In genomic region chr21:43663033-43663432, GRCh38 we compare ENCODE assay signal across 19 cellular contexts. TPM values are rescaled to one million over a fixed set of nuclear protein-coding genes. Genes with fewer than 3 reads are reported as not detected.
"Had no signal": no experiment of that assay in that cellular context is flagged by ENCODE, and none has a peak within 500 bp of the region (broad histone marks: within the 10 kb centered on the region; RNA-seq: fewer than 3 reads in every experiment).

No MANE protein-coding gene starts in this region.

- H3K27me3 ChIP-seq: foreskin keratinocyte, SJSA1, tibial nerve, uterus had no signal

- H3K9me3 Mint-ChIP-seq: nephron had no signal

- DNase-seq: activated naive CD4-positive, alpha-beta T cell treated with anti-CD3 and anti-CD28 coated beads, Interleukin-2, amount 50 U/mL, for 16 hours; anterior cingulate cortex; cerebellar nuclear complex; effector CD8-positive, alpha-beta T cell; foreskin keratinocyte; glutamatergic neuron; hypothalamus; left ventricle myocardium superior; mesenchymal stem cell; nucleus accumbens; posterior cingulate gyrus; retina; stimulated activated naive B cell treated with anti-CD40 and anti-IgM and Interleukin-4, amounts not matched to agents 10 μg/mL and 1 μg/mL and 100 μg/mL, for 72 hours; substantia nigra; uterus had no signal

- H3K4me3 Mint-ChIP-seq: stimulated activated naive B cell treated with anti-CD40 and anti-IgM and Interleukin-4, amounts not matched to agents 10 μg/mL and 1 μg/mL and 100 μg/mL, for 72 hours had no signal

- H3K9me3 ChIP-seq: SJSA1, uterus had no signal

- ATAC-seq: activated CD4-positive, CD25-positive, alpha-beta regulatory T cell treated with anti-CD3 and anti-CD28 coated beads, Interleukin-2, amount 50 U/mL, for 24 hours; foreskin keratinocyte; left ventricle myocardium superior; stimulated activated naive B cell treated with anti-CD40 and anti-IgM and Interleukin-4, amounts not matched to agents 10 μg/mL and 1 μg/mL and 100 μg/mL, for 72 hours had no signal

- H3K4me1 ChIP-seq: foreskin keratinocyte, uterus had no signal

- H3K27ac ChIP-seq: foreskin keratinocyte, SJSA1, tibial nerve, uterus had no signal

- H3K4me3 ChIP-seq: SJSA1, tibial nerve, uterus had no signal

- H3K27ac Mint-ChIP-seq: nephron had no signal

- H3K36me3 ChIP-seq: uterus had no signal

- H3K27me3 Mint-ChIP-seq: stimulated activated naive B cell treated with anti-CD40 and anti-IgM and Interleukin-4, amounts not matched to agents 10 μg/mL and 1 μg/mL and 100 μg/mL, for 72 hours had no signal

RNA-seq across cellular contexts. Expression of gene HSF2BP, which starts 3.7 kb away (rescaled TPM):
- total RNA-seq: left ventricle myocardium superior had no signal
